8 cellular contexts compared by ENCODE assay signal in genomic region chr9:26893030-26893676, GRCh38. TPM values are rescaled to one million over a fixed set of nuclear protein-coding genes. Genes with fewer than 3 reads are reported as not detected.
DNase-seq lines count a peak whose midpoint lies in the region; ATAC-seq, FAIRE-seq and TF ChIP-seq lines count a peak whose summit lies in the region.

No MANE protein-coding gene starts in this region.

- peak overlapping the region; percentile 97 for H3K4me3 Mint-ChIP-seq in activated naive CD4-positive, alpha-beta T cell treated with anti-CD3 and anti-CD28 coated beads, Interleukin-2, amount 50 U/mL, for 24 hours

- no peak for DNase-seq in activated naive CD4-positive, alpha-beta T cell treated with Interleukin-2 at 50 U/mL for 16 hours
- no peak for DNase-seq in adrenal gland
- no peak for DNase-seq in lower leg skin (ENCODE audit: low spot score in 2 of 2)
- DNase-seq in urothelium cell line (ENCODE audit: low spot score) = peak; percentile 9
- no peak for DNase-seq in NCI-H510A treated with DMSO at 0.1 percent for 48 hours (lab: John Stamatoyannopoulos, UW)
- no peak for DNase-seq in AML-193 (lab: John Stamatoyannopoulos, UW)

- peaks cover 17 to 39% of the 10 kb centered on the region in 2 donors for H3K4me1 ChIP-seq in adrenal gland (replicated peaks in 1 of 2)

- no peaks in the 10 kb centered on the region for H3K9me3 ChIP-seq in adrenal gland (replicated peaks in 1 of 3)

- peak overlapping the region in 3 of 4 donors; percentile 17 to 85 (median 81) for H3K4me3 ChIP-seq in adrenal gland
- H3K4me3 ChIP-seq in lower leg skin (ENCODE audit: low read depth, poor library complexity, severe bottlenecking) = peak overlapping the region; percentile 95

- WGBS in adrenal gland, 4 donors = 15 to 25% (median 20%) methylated on average over 7 of the region's 7 CpGs
- WGBS in lower leg skin, 2 donors = 16 to 27% methylated on average over 7 of the region's 7 CpGs

- H3K9me3 Mint-ChIP-seq in activated naive CD4-positive, alpha-beta T cell treated with anti-CD3 and anti-CD28 coated beads, Interleukin-2, amount 50 U/mL, for 24 hours = peaks cover 8% of the 10 kb centered on the region

- FAIRE-seq in urothelium cell line (lab: Jason Lieb, UNC) = no peak

- no peak for ATAC-seq in GM18502 (IDR thresholded peaks at IDR 0.05; ENCODE audit: poor library complexity, unreplicated experiment)

- no peaks in the 10 kb centered on the region for H3K36me3 ChIP-seq in adrenal gland (replicated peaks in 1 of 2)

- no peaks in the 10 kb centered on the region for H3K27me3 ChIP-seq in adrenal gland

- peaks cover 2% of the 10 kb centered on the region for H3K36me3 Mint-ChIP-seq in activated naive CD4-positive, alpha-beta T cell treated with anti-CD3 and anti-CD28 coated beads, Interleukin-2, amount 50 U/mL, for 24 hours

- H3K27ac ChIP-seq in adrenal gland = peak overlapping the region in 4 of 5 donors; percentile 88 to 98 (median 96)

- H3K4me1 Mint-ChIP-seq in activated naive CD4-positive, alpha-beta T cell treated with anti-CD3 and anti-CD28 coated beads, Interleukin-2, amount 50 U/mL, for 24 hours = peaks cover 28% of the 10 kb centered on the region

- intact Hi-C loops in adrenal gland (cut with DNase I) = loop anchor here in 1 of 2 donors (10.0 kb wide), 1 partner anchor 52 kb away; the partner anchor contains the start of gene PLAA
- intact Hi-C loops in lower leg skin (cut with DNase I; ENCODE audit: low total_unique reads) = no loop called here

- peak overlapping the region; percentile 100 for H3K27ac Mint-ChIP-seq in activated naive CD4-positive, alpha-beta T cell treated with anti-CD3 and anti-CD28 coated beads, Interleukin-2, amount 50 U/mL, for 24 hours

- no peak for TF ChIP-seq POLR2A in adrenal gland (IDR thresholded peaks at IDR 0.05)
- no peak for TF ChIP-seq POLR2A in lower leg skin (IDR thresholded peaks at IDR 0.05)

- no peak for TF ChIP-seq CTCF in adrenal gland (IDR thresholded peaks at IDR 0.05)
- no peak for TF ChIP-seq CTCF in lower leg skin (IDR thresholded peaks at IDR 0.05)

- H3K27me3 Mint-ChIP-seq in activated naive CD4-positive, alpha-beta T cell treated with anti-CD3 and anti-CD28 coated beads, Interleukin-2, amount 50 U/mL, for 24 hours = no peaks in the 10 kb centered on the region

RNA-seq across cellular contexts. Expression of gene CAAP1, which starts 0.6 kb away (rescaled TPM):
- total RNA-seq in adrenal gland (10 to 100 TPM; 19.2 to 62.4 (median 36.1) TPM), lower leg skin (10 to 100 TPM in 3 of 4 donors, 1 to 10 TPM in 1; 10.0 to 24.4 (median 20.3) TPM)
- polyA plus RNA-seq in adrenal gland = 10 to 100 TPM; 25.2 to 30.8 (median 29.8) TPM

RNA-seq across cellular contexts. Expression of gene PLAA, which starts 53.9 kb away (rescaled TPM):
- total RNA-seq in adrenal gland (10 to 100 TPM; 30.9 to 89.8 (median 40.8) TPM), lower leg skin (10 to 100 TPM; 26.3 to 34.6 (median 29.3) TPM)
- polyA plus RNA-seq in adrenal gland = 10 to 100 TPM; 12.8 to 62.2 (median 13.6) TPM
